23 cellular contexts compared by ENCODE assay signal in genomic region chr9:68963416-68963815, GRCh38. TPM values are rescaled to one million over a fixed set of nuclear protein-coding genes. Genes with fewer than 3 reads are reported as not detected.
"Had no signal": no experiment of that assay in that cellular context is flagged by ENCODE, and none has a peak within 500 bp of the region (broad histone marks: within the 10 kb centered on the region; RNA-seq: fewer than 3 reads in every experiment).

No MANE protein-coding gene starts in this region.

- H3K27ac ChIP-seq: WERI-Rb-1 had no signal

- DNase-seq: activated CD4-positive, alpha-beta T cell treated with anti-CD3 and anti-CD28 coated beads for 4 hours; activated CD8-positive, alpha-beta memory T cell treated with anti-CD3 and anti-CD28 coated beads, Interleukin-2, amount 50 U/mL, for 4 hours; activated CD8-positive, alpha-beta T cell treated with anti-CD3 and anti-CD28 coated beads for 36 hours; activated naive CD4-positive, alpha-beta T cell treated with anti-CD3 and anti-CD28 coated beads, Interleukin-2, amount 50 U/mL, for 16 hours; aorta; central memory CD4-positive, alpha-beta T cell; Karpas-422; NCI-H1105 treated with DMSO at 0.1 percent for 48 hours; NCI-H1436 treated with DMSO at 0.1 percent for 48 hours; NCI-H187; NCI-H2081 treated with DMSO at 0.1 percent for 48 hours; NCI-H446 treated with DMSO at 0.1 percent for 48 hours; NCI-H526 treated with DMSO at 0.1 percent for 48 hours; NCI-H82; RPMI8226; SK-N-SH; T-helper 1 cell; WERI-Rb-1 had no signal

- H3K9ac ChIP-seq: SK-N-SH had no signal

- H3K4me2 ChIP-seq: SK-N-SH had no signal

- H3K9me3 ChIP-seq: SK-N-SH had no signal

- ATAC-seq: activated CD4-positive, CD25-positive, alpha-beta regulatory T cell treated with anti-CD3 and anti-CD28 coated beads, Interleukin-2, amount 50 U/mL, for 24 hours; activated CD8-positive, alpha-beta T cell treated with anti-CD3 and anti-CD28 coated beads for 36 hours; Right ventricle myocardium inferior had no signal

- H3K27ac Mint-ChIP-seq: activated CD8-positive, alpha-beta T cell treated with anti-CD3 and anti-CD28 coated beads for 36 hours had no signal

- H3K36me3 ChIP-seq: WERI-Rb-1 had no signal

- FAIRE-seq: bronchial epithelial cell had no signal

- H3K9me3 Mint-ChIP-seq: activated CD8-positive, alpha-beta T cell treated with anti-CD3 and anti-CD28 coated beads for 36 hours had no signal

RNA-seq across cellular contexts. Expression of gene PRKACG, which starts 50.5 kb away (rescaled TPM):
- total RNA-seq: activated CD8-positive, alpha-beta T cell treated with anti-CD3 and anti-CD28 coated beads for 36 hours; aorta; bronchial epithelial cell; OCI-LY7; Right ventricle myocardium inferior; T-helper 2 cell treated with Interferon-gamma antibody and Interleukin-4, amounts not matched to agents 100 ng/mL and 5 ng/mL, for 36 hours had no signal
- polyA plus RNA-seq: aorta, SK-N-SH had no signal
